ENCODE assay signal across 21 cellular contexts in the genomic region with DNA sequence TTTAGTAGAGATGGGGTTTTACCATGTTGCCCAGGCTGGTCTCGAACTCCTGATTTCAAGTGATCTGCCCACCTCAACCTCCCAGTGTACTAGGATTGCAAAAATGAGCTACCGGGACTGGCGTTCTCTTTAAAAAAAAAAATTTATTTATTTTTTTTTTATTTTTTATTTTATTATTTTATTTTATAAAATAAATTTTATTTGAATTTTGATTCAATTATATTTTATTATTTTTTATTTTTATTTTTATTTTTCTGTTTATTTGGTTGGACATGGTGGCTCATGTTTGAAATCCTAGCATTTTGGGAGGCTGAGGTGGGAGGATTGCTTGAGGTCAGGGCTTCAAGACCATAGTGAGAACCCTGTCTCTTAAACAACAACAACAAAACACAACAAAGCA. TPM values are rescaled to one million over a fixed set of nuclear protein-coding genes. Genes with fewer than 3 reads are reported as not detected.
A peak's percentile ranks its signal among the peaks of the same experiment; 100 is the strongest.
DNase-seq lines count a peak whose midpoint lies in the region; ATAC-seq and FAIRE-seq lines count a peak whose summit lies in the region.
"Had no signal": no experiment of that assay in that cellular context is flagged by ENCODE, and none has a peak within 500 bp of the region (broad histone marks: within the 10 kb centered on the region; RNA-seq: fewer than 3 reads in every experiment).

No MANE protein-coding gene starts in this region.

- peak; percentile 69 for FAIRE-seq in A204.1 (lab: Jason Lieb, UNC)
- FAIRE-seq in RCC 7860 (lab: Jason Lieb, UNC), result peak; percentile 24
- peak; percentile 83 for FAIRE-seq in frontal cortex (lab: Jason Lieb, UNC)
- FAIRE-seq: GM12892, GM18507 had no signal

- DNase-seq in RCC 7860 (ENCODE audit: low spot score) (no peak), frontal cortex (ENCODE audit: low spot score in 2 of 2) (no peak), amygdala (lab: John Stamatoyannopoulos, UW) (no peak), Right ventricle myocardium inferior (ENCODE audit: missing footprints) (no peak)
- DNase-seq: ACHN; BE2C; C1 segment of cervical spinal cord; CD4-positive, alpha-beta memory T cell; CD4-positive, CD25-positive, alpha-beta regulatory T cell; CD8-positive, alpha-beta memory T cell; COR-L47; DMS 273 treated with DMSO at 0.1 percent for 48 hours; DMS153; DMS53; DMS79; DND-41; EL; GF-D8 had no signal

- no peak for ATAC-seq in Right ventricle myocardium inferior

- intact Hi-C loops in Right ventricle myocardium inferior (cut with DNase I), result no loop called here

RNA-seq across cellular contexts. Expression of a gene that starts 32.5 kb away (rescaled TPM):
- total RNA-seq in frontal cortex (669 TPM), Right ventricle myocardium inferior (283 TPM)

RNA-seq across cellular contexts. Expression of a gene that starts 32.9 kb away (rescaled TPM):
- total RNA-seq in frontal cortex, result 86.8 TPM
- total RNA-seq in Right ventricle myocardium inferior, result 468 TPM
